1 cellular context compared by ENCODE assay signal in genomic region chr3:193744048-193744821, GRCh38.
TF ChIP-seq lines count a peak whose summit lies in the region.

No MANE protein-coding gene starts in this region.

TF ChIP-seq in HepG2, 621 proteins besides CTCF, POLR2A, EP300 and RAD21 (continued from another document and continues in another):
- TF ChIP-seq RBFOX2 (IDR thresholded peaks at IDR 0.05; ENCODE audit: low read depth, low read length) (peak; percentile 69; the same call in 1 of the 2 replicates), CREM (IDR thresholded peaks at IDR 0.05) (peak; percentile 87), CREM (CRISPR knock-in tag; IDR thresholded peaks at IDR 0.05) (no peak), SIN3A (IDR thresholded peaks at IDR 0.05; ENCODE audit: borderline replicate concordance, low read depth, low read length) (0 out of 2 replicates have a peak, but pooled peaks have one; percentile 61), ZFP82 (CRISPR knock-in tag; IDR thresholded peaks at IDR 0.05; ENCODE audit: borderline replicate concordance) (0 out of 2 replicates have a peak, but pooled peaks have one; percentile 28), ZNF772 (CRISPR knock-in tag; IDR thresholded peaks at IDR 0.05) (peak; percentile 73; the same call in 1 of the 2 replicates), ZNF839 (CRISPR knock-in tag; IDR thresholded peaks at IDR 0.05; ENCODE audit: borderline replicate concordance) (no peak), SETDB1 (CRISPR knock-in tag; IDR thresholded peaks at IDR 0.05; ENCODE audit: borderline replicate concordance) (no peak), IRX3 (CRISPR knock-in tag; IDR thresholded peaks at IDR 0.05; ENCODE audit: borderline replicate concordance, low read depth) (no peak), ZKSCAN1 (IDR thresholded peaks at IDR 0.05; ENCODE audit: low read length) (no peak; the same call in 1 of the 2 replicates), ZNF703 (CRISPR knock-in tag; IDR thresholded peaks at IDR 0.05; ENCODE audit: borderline replicate concordance) (0 out of 2 replicates have a peak, but pooled peaks have one; percentile 13), ZNF10 (CRISPR knock-in tag; IDR thresholded peaks at IDR 0.05; ENCODE audit: borderline replicate concordance, low read depth) (no peak), ELF3 (CRISPR knock-in tag; IDR thresholded peaks at IDR 0.05) (peak; percentile 68; the same call in 1 of the 2 replicates), ELF1 (CRISPR knock-in tag; IDR thresholded peaks at IDR 0.05) (no peak; the same call in 1 of the 2 replicates), ZFP36 (IDR thresholded peaks at IDR 0.05; ENCODE audit: borderline replicate concordance, low read depth, low read length, partially characterized antibody) (no peak), ZNF256 (CRISPR knock-in tag; conservative IDR thresholded peaks at IDR 0.05) (peak; percentile 64; the same call in 1 of the 2 replicates), ISX (CRISPR knock-in tag; conservative IDR thresholded peaks at IDR 0.05) (no peak), ZNF577 (CRISPR knock-in tag; IDR thresholded peaks at IDR 0.05; ENCODE audit: borderline replicate concordance, low read depth) (0 out of 2 replicates have a peak, but pooled peaks have one; percentile 37), ZNF574 (CRISPR knock-in tag; IDR thresholded peaks at IDR 0.05) (peak; percentile 80), ZFP62 (CRISPR knock-in tag; IDR thresholded peaks at IDR 0.05) (no peak), HNRNPK (IDR thresholded peaks at IDR 0.05; ENCODE audit: low read depth, low read length, poor library complexity, severe bottlenecking) (no peak), KLF13 (CRISPR knock-in tag; IDR thresholded peaks at IDR 0.05) (no peak), ZNF331 (CRISPR knock-in tag; IDR thresholded peaks at IDR 0.05) (peak; percentile 65; the same call in 1 of the 2 replicates), KDM4B (CRISPR knock-in tag; IDR thresholded peaks at IDR 0.05) (no peak), GFI1 (CRISPR knock-in tag; IDR thresholded peaks at IDR 0.05; ENCODE audit: borderline replicate concordance) (peak; percentile 46; the same call in 1 of the 2 replicates), HOXD1 (CRISPR knock-in tag; IDR thresholded peaks at IDR 0.05) (peak; percentile 81), MED13 (CRISPR knock-in tag; IDR thresholded peaks at IDR 0.05) (peak; percentile 86; the same call in 1 of the 2 replicates), NR2F2 (IDR thresholded peaks at IDR 0.05; ENCODE audit: borderline replicate concordance, low read depth) (no peak), ZNF564 (CRISPR knock-in tag; IDR thresholded peaks at IDR 0.05) (peak; percentile 48; the same call in 1 of the 2 replicates), ATF2 (CRISPR knock-in tag; IDR thresholded peaks at IDR 0.05) (peak; percentile 100), TCF7 (IDR thresholded peaks at IDR 0.05; ENCODE audit: low read depth) (peak; percentile 53; the same call in 1 of the 2 replicates), LBX2 (CRISPR knock-in tag; IDR thresholded peaks at IDR 0.05; ENCODE audit: borderline replicate concordance) (no peak), CBX2 (IDR thresholded peaks at IDR 0.05; ENCODE audit: low read depth, low read length) (no peak), CBX2 (CRISPR knock-in tag; IDR thresholded peaks at IDR 0.05; ENCODE audit: low read depth) (no peak), PRPF4 (IDR thresholded peaks at IDR 0.05; ENCODE audit: low read depth, low read length, poor library complexity, severe bottlenecking) (no peak), CENPBD1 (CRISPR knock-in tag; IDR thresholded peaks at IDR 0.05; ENCODE audit: borderline replicate concordance, low read depth) (no peak), ZSCAN29 (CRISPR knock-in tag; conservative IDR thresholded peaks at IDR 0.05) (peak; percentile 74; the same call in 1 of the 2 replicates), ZNF253 (CRISPR knock-in tag; IDR thresholded peaks at IDR 0.05; ENCODE audit: borderline replicate concordance) (no peak), NFE2 (CRISPR knock-in tag; IDR thresholded peaks at IDR 0.05) (no peak), ZFP41 (CRISPR knock-in tag; IDR thresholded peaks at IDR 0.05; ENCODE audit: borderline replicate concordance) (0 out of 2 replicates have a peak, but pooled peaks have one; percentile 27)
- TF ChIP-seq, protein P1, sequence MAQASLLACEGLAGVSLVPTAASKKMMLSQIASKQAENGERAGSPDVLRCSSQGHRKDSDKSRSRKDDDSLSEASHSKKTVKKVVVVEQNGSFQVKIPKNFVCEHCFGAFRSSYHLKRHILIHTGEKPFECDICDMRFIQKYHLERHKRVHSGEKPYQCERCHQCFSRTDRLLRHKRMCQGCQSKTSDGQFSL (CRISPR knock-in tag; IDR thresholded peaks at IDR 0.05) = 0 out of 2 replicates have a peak, but pooled peaks have one; percentile 49
- TF ChIP-seq, protein P2, sequence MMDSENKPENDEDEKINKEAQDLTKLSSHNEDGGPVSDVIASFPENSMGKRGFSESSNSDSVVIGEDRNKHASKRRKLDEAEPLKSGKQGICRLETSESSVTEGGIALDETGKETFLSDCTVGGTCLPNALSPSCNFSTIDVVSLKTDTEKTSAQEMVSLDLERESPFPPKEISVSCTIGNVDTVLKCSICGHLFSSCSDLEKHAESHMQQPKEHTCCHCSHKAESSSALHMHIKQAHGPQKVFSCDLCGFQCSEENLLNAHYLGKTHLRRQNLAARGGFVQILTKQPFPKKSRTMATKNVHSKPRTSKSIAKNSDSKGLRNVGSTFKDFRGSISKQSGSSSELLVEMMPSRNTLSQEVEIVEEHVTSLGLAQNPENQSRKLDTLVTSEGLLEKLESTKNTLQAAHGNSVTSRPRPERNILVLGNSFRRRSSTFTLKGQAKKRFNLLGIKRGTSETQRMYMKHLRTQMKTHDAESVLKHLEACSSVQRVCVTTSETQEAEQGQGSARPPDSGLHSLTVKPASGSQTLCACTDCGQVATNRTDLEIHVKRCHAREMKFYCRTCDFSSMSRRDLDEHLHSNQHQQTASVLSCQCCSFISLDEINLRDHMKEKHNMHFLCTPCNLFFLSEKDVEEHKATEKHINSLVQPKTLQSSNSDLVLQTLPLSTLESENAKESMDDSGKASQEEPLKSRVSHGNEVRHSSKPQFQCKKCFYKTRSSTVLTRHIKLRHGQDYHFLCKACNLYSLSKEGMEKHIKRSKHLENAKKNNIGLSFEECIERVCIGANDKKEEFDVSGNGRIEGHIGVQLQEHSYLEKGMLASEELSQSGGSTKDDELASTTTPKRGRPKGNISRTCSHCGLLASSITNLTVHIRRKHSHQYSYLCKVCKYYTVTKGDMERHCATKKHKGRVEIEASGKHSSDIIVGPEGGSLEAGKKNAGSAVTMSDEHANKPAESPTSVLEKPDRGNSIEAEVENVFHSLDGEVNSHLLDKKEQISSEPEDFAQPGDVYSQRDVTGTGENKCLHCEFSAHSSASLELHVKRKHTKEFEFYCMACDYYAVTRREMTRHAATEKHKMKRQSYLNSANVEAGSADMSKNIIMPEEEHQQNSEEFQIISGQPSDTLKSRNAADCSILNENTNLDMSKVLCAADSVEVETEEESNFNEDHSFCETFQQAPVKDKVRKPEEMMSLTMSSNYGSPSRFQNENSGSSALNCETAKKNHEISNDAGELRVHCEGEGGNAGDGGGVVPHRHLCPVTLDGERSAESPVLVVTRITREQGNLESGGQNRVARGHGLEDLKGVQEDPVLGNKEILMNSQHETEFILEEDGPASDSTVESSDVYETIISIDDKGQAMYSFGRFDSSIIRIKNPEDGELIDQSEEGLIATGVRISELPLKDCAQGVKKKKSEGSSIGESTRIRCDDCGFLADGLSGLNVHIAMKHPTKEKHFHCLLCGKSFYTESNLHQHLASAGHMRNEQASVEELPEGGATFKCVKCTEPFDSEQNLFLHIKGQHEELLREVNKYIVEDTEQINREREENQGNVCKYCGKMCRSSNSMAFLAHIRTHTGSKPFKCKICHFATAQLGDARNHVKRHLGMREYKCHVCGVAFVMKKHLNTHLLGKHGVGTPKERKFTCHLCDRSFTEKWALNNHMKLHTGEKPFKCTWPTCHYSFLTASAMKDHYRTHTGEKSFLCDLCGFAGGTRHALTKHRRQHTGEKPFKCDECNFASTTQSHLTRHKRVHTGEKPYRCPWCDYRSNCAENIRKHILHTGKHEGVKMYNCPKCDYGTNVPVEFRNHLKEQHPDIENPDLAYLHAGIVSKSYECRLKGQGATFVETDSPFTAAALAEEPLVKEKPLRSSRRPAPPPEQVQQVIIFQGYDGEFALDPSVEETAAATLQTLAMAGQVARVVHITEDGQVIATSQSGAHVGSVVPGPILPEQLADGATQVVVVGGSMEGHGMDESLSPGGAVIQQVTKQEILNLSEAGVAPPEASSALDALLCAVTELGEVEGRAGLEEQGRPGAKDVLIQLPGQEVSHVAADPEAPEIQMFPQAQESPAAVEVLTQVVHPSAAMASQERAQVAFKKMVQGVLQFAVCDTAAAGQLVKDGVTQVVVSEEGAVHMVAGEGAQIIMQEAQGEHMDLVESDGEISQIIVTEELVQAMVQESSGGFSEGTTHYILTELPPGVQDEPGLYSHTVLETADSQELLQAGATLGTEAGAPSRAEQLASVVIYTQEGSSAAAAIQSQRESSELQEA (CRISPR knock-in tag; IDR thresholded peaks at IDR 0.05; ENCODE audit: not compliant biosample characterization) = no peak
- TF ChIP-seq, protein P3, sequence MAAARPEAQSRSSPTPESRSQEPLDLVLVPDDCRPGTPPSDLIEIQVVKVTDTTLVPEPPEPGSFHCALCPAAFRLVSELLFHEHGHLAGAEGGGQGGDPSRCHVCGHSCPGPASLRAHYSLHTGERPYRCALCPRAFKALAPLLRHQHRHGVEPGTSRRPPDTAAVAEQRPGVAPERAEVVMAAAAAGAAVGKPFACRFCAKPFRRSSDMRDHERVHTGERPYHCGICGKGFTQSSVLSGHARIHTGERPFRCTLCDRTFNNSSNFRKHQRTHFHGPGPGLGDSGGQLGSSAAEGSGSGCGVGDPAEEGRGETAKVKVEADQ (CRISPR knock-in tag; IDR thresholded peaks at IDR 0.05; ENCODE audit: borderline replicate concordance) = peak; percentile 92
- TF ChIP-seq, protein P4, sequence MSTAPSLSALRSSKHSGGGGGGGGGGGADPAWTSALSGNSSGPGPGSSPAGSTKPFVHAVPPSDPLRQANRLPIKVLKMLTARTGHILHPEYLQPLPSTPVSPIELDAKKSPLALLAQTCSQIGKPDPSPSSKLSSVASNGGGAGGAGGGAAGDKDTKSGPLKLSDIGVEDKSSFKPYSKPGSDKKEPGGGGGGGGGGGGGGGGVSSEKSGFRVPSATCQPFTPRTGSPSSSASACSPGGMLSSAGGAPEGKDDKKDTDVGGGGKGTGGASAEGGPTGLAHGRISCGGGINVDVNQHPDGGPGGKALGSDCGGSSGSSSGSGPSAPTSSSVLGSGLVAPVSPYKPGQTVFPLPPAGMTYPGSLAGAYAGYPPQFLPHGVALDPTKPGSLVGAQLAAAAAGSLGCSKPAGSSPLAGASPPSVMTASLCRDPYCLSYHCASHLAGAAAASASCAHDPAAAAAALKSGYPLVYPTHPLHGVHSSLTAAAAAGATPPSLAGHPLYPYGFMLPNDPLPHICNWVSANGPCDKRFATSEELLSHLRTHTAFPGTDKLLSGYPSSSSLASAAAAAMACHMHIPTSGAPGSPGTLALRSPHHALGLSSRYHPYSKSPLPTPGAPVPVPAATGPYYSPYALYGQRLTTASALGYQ (CRISPR knock-in tag; IDR thresholded peaks at IDR 0.05) = peak; percentile 69; the same call in 1 of the 2 replicates
- TF ChIP-seq, protein P5, sequence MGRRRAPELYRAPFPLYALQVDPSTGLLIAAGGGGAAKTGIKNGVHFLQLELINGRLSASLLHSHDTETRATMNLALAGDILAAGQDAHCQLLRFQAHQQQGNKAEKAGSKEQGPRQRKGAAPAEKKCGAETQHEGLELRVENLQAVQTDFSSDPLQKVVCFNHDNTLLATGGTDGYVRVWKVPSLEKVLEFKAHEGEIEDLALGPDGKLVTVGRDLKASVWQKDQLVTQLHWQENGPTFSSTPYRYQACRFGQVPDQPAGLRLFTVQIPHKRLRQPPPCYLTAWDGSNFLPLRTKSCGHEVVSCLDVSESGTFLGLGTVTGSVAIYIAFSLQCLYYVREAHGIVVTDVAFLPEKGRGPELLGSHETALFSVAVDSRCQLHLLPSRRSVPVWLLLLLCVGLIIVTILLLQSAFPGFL (CRISPR knock-in tag; IDR thresholded peaks at IDR 0.05) = no peak
- TF ChIP-seq, protein P6, sequence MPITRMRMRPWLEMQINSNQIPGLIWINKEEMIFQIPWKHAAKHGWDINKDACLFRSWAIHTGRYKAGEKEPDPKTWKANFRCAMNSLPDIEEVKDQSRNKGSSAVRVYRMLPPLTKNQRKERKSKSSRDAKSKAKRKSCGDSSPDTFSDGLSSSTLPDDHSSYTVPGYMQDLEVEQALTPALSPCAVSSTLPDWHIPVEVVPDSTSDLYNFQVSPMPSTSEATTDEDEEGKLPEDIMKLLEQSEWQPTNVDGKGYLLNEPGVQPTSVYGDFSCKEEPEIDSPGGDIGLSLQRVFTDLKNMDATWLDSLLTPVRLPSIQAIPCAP (CRISPR knock-in tag; IDR thresholded peaks at IDR 0.05; ENCODE audit: low read depth) = peak; percentile 50; the same call in 1 of the 2 replicates
